11 cellular contexts compared by ENCODE assay signal in genomic region chr20:41694796-41695195, GRCh38.
A peak's percentile ranks its signal among the peaks of the same experiment; 100 is the strongest.
DNase-seq lines count a peak whose midpoint lies in the region; ATAC-seq, FAIRE-seq and TF ChIP-seq lines count a peak whose summit lies in the region.
"Had no signal": no experiment of that assay in that cellular context is flagged by ENCODE, and none has a peak within 500 bp of the region (broad histone marks: within the 10 kb centered on the region; RNA-seq: fewer than 3 reads in every experiment).

No MANE protein-coding gene starts in this region.

- TF ChIP-seq RAD21 in A549 (conservative IDR thresholded peaks at IDR 0.05 in 1 of 2, IDR thresholded peaks at IDR 0.05 in 1 of 2), result no peak

- H3K27me3 Mint-ChIP-seq in CD4-positive, alpha-beta memory T cell, result peaks cover 4% of the 10 kb centered on the region in 2 donors
- peaks cover 2% of the 10 kb centered on the region for H3K27me3 Mint-ChIP-seq in endodermal cell (ENCODE audit: insufficient read depth)

- no peak overlapping the region for H2AK5ac ChIP-seq in neuronal stem cell (ENCODE audit: low read depth, low read length)

- intact Hi-C loops in CD4-positive, alpha-beta memory T cell (cut with micrococcal nuclease), result no loop called here
- intact Hi-C loops in OCI-LY7 (cut with micrococcal nuclease; ENCODE audit: unreplicated experiment), result loop anchor here (5.0 kb wide), 3 partner anchors 127 to 1763 kb away; partner anchors contain the start of genes PLCG1 and SRSF6

- no peaks in the 10 kb centered on the region for H4K20me1 ChIP-seq in OCI-LY7 (ENCODE audit: insufficient read depth, low read length)

- H3K4me2 ChIP-seq in A549 (peak overlapping the region; percentile 73), OCI-LY7 (ENCODE audit: low read length) (peak overlapping the region; percentile 78), neuronal stem cell (ENCODE audit: insufficient read depth, low read length, poor library complexity, severe bottlenecking) (no peak overlapping the region)

- H3K4me1 Mint-ChIP-seq in CD4-positive, alpha-beta memory T cell, result peaks cover 7 to 23% (median 16%) of the 10 kb centered on the region in 4 donors
- peaks cover 21% of the 10 kb centered on the region for H3K4me1 Mint-ChIP-seq in endodermal cell

- no peaks in the 10 kb centered on the region for H3K79me2 ChIP-seq in OCI-LY7 (ENCODE audit: insufficient read depth, low read depth, low read length)

- no peak overlapping the region for H3K23ac ChIP-seq in neuronal stem cell (ENCODE audit: low read depth, low read length, poor library complexity)

- 88% methylated on average over 2 of the region's 2 CpGs for WGBS in A549 (ENCODE audit: missing lambda C conversion rate)
- 98% methylated on average over 2 of the region's 2 CpGs; no CpG with 5 or more reads in 1 of the 2 experiments for WGBS in endodermal cell (ENCODE audit: insufficient coverage in 1 of 2, insufficient read length in 1 of 2), 2 experiments
- WGBS in neuronal stem cell (ENCODE audit: extremely low coverage in 2 of 2, insufficient read length in 2 of 2, insufficient replicate concordance in 1 of 2), 2 donors, result no CpG with 5 or more reads among the region's 2 CpGs

- H3K9ac ChIP-seq in endodermal cell (ENCODE audit: extremely low read depth, low read length, poor library complexity, severe bottlenecking) (no peak overlapping the region), neuronal stem cell (ENCODE audit: low read depth, low read length, poor library complexity) (no peak overlapping the region)

- DNase-seq in A549 (ENCODE audit: low read depth in 1 of 2, low spot score in 1 of 2) (no peak), OCI-LY7 (ENCODE audit: low spot score) (no peak), endodermal cell (peak; percentile 31), HT-29 (ENCODE audit: low spot score) (no peak), GM10266 (ENCODE audit: extremely low spot score) (no peak), NCI-H345 (lab: John Stamatoyannopoulos, UW) (no peak), neuronal stem cell (ENCODE audit: low spot score) (no peak)
- DNase-seq in CD4-positive, alpha-beta memory T cell, result no peak

- no peaks in the 10 kb centered on the region for H3K9me3 Mint-ChIP-seq in CD4-positive, alpha-beta memory T cell
- H3K9me3 Mint-ChIP-seq in endodermal cell, result no peaks in the 10 kb centered on the region

- H3K4me3 Mint-ChIP-seq in CD4-positive, alpha-beta memory T cell, result peak overlapping the region in 5 of 8 donors; percentile 34 to 77 (median 67)
- no peak overlapping the region for H3K4me3 Mint-ChIP-seq in endodermal cell

- TF ChIP-seq CTCF in A549 (IDR thresholded peaks at IDR 0.05) (no peak), OCI-LY7 (conservative IDR thresholded peaks at IDR 0.05; ENCODE audit: low read length) (no peak), endodermal cell (conservative IDR thresholded peaks at IDR 0.05) (no peak), GM10266 (IDR thresholded peaks at IDR 0.05; ENCODE audit: control insufficient read depth, insufficient read depth, low read depth, missing control alignments) (no peak)

- H3K27ac Mint-ChIP-seq in CD4-positive, alpha-beta memory T cell, result peak overlapping the region in 2 of 7 donors; percentile 67 to 88
- H3K27ac Mint-ChIP-seq in endodermal cell, result no peak overlapping the region

- POLR2A ChIA-PET in A549 (lab: Yijun Ruan, JAX), result no interaction called here
- POLR2A ChIA-PET in CD4-positive, alpha-beta memory T cell (lab: Charles Lee; ENCODE audit: partially characterized antibody), result interaction anchor here (4.5 kb wide), 1 partner anchor 77 kb away, joined by 78 read pairs; the partner anchor contains the start of gene CHD6
- POLR2A ChIA-PET in OCI-LY7 (lab: Charles Lee), result interaction anchor here (0.6 to 1.2 kb wide), 2 partner anchors 28 to 151 kb away, joined by 3 to 4 read pairs; no protein-coding TSS in a partner anchor

- peak overlapping the region; percentile 72 for H2AFZ ChIP-seq in OCI-LY7 (ENCODE audit: low read length)
- H2AFZ ChIP-seq in neuronal stem cell (ENCODE audit: low read length), result no peak overlapping the region

- no peak overlapping the region for H3K18ac ChIP-seq in neuronal stem cell (ENCODE audit: low read length)

- no peaks in the 10 kb centered on the region for H3K9me2 ChIP-seq in OCI-LY7 (ENCODE audit: insufficient read depth, low read length)

- no peak overlapping the region for H2BK12ac ChIP-seq in neuronal stem cell (ENCODE audit: low read length)

- no peak overlapping the region for H3K14ac ChIP-seq in neuronal stem cell (ENCODE audit: low read length)

- no peak overlapping the region; the same call in 2 of the 3 replicates for H3K4me3 ChIP-seq in A549
- no peak overlapping the region for H3K4me3 ChIP-seq in CD4-positive, alpha-beta memory T cell (ENCODE audit: low read length in 2 of 2)
- H3K4me3 ChIP-seq in OCI-LY7 (ENCODE audit: low read depth, low read length, poor library complexity, severe bottlenecking), result peak overlapping the region; percentile 79
- H3K4me3 ChIP-seq in endodermal cell (ENCODE audit: low read length), result no peak overlapping the region
- H3K4me3 ChIP-seq in neuronal stem cell (ENCODE audit: low read length in 2 of 2), result no peak overlapping the region
- H3K4me3 ChIP-seq: HAP-1 had no signal

- H2BK120ac ChIP-seq in neuronal stem cell (ENCODE audit: low read depth, low read length), result no peak overlapping the region

- no peaks in the 10 kb centered on the region for H3K27me3 ChIP-seq in CD4-positive, alpha-beta memory T cell (ENCODE audit: insufficient read depth, low read length)
- no peaks in the 10 kb centered on the region for H3K27me3 ChIP-seq in endodermal cell (ENCODE audit: control insufficient read depth, insufficient read depth, low read length, poor library complexity, severe bottlenecking)
- peaks cover 0 to 3% (median 0%) of the 10 kb centered on the region in 3 experiments for H3K27me3 ChIP-seq in neuronal stem cell (ENCODE audit: control insufficient read depth in 3 of 3, insufficient read depth in 3 of 3, low read depth in 1 of 3, low read length in 3 of 3)

- H3K9me3 ChIP-seq in A549 (no peaks in the 10 kb centered on the region), OCI-LY7 (ENCODE audit: low read length) (no peaks in the 10 kb centered on the region), endodermal cell (ENCODE audit: control insufficient read depth, low read length) (no peaks in the 10 kb centered on the region), neuronal stem cell (replicated peaks in 1 of 2; ENCODE audit: control insufficient read depth in 2 of 2, insufficient read depth in 1 of 2, low read depth in 1 of 2, low read length in 2 of 2) (no peaks in the 10 kb centered on the region)
- H3K9me3 ChIP-seq in CD4-positive, alpha-beta memory T cell (ENCODE audit: control insufficient read depth in 1 of 2, low read length in 2 of 2), result no peaks in the 10 kb centered on the region
- H3K9me3 ChIP-seq: HAP-1 had no signal

- CTCF ChIA-PET in A549 (lab: Yijun Ruan, JAX), result interaction anchor here (0.7 to 1.4 kb wide), 3 partner anchors 39 to 1493 kb away, joined by 3 to 4 read pairs (median 3); no protein-coding TSS in a partner anchor
- CTCF ChIA-PET in CD4-positive, alpha-beta memory T cell (lab: Charles Lee; ENCODE audit: partially characterized antibody), result no interaction called here
- CTCF ChIA-PET in OCI-LY7 (lab: Charles Lee; ENCODE audit: unreplicated experiment), result no interaction called here

- TF ChIP-seq EP300 in A549 (IDR thresholded peaks at IDR 0.05), result no peak

- peaks cover 0 to 5% of the 10 kb centered on the region in 2 donors for H3K36me3 Mint-ChIP-seq in CD4-positive, alpha-beta memory T cell
- H3K36me3 Mint-ChIP-seq in endodermal cell (ENCODE audit: low read depth), result no peaks in the 10 kb centered on the region

- no peaks in the 10 kb centered on the region for H3K36me3 ChIP-seq in CD4-positive, alpha-beta memory T cell (ENCODE audit: insufficient read depth, low read length)
- no peaks in the 10 kb centered on the region for H3K36me3 ChIP-seq in OCI-LY7 (ENCODE audit: insufficient read depth, low read length)
- H3K36me3 ChIP-seq in endodermal cell (ENCODE audit: control insufficient read depth, insufficient read depth, low read length), result no peaks in the 10 kb centered on the region
- no peaks in the 10 kb centered on the region for H3K36me3 ChIP-seq in neuronal stem cell (replicated peaks in 1 of 2; ENCODE audit: control insufficient read depth in 2 of 2, insufficient read depth in 2 of 2, low read length in 2 of 2)
- H3K36me3 ChIP-seq: HAP-1 had no signal

- H3K4ac ChIP-seq in neuronal stem cell (ENCODE audit: low read length), result no peak overlapping the region

- TF ChIP-seq POLR2A in A549 (IDR thresholded peaks at IDR 0.05; ENCODE audit: low read length), result no peak

- H3K4me1 ChIP-seq in A549 (peaks cover 4% of the 10 kb centered on the region; the same call in 2 of the 3 replicates), OCI-LY7 (ENCODE audit: insufficient read depth, low read length, poor library complexity, severe bottlenecking) (peaks cover 16% of the 10 kb centered on the region), endodermal cell (ENCODE audit: control insufficient read depth, insufficient read depth, low read length) (peaks cover 5% of the 10 kb centered on the region), neuronal stem cell (ENCODE audit: control insufficient read depth in 2 of 2, insufficient read depth in 1 of 2, low read depth in 1 of 2, low read length in 2 of 2) (peaks cover 0 to 2% of the 10 kb centered on the region in 2 donors)
- peaks cover 12% of the 10 kb centered on the region for H3K4me1 ChIP-seq in CD4-positive, alpha-beta memory T cell (ENCODE audit: insufficient read depth, low read length)

- H3K27ac ChIP-seq in A549 (no peak overlapping the region; a peak in 1 of 6 replicates), OCI-LY7 (ENCODE audit: low read depth, low read length, poor library complexity, severe bottlenecking) (peak overlapping the region; percentile 92), endodermal cell (ENCODE audit: low read depth, low read length) (no peak overlapping the region), neuronal stem cell (replicated peaks; ENCODE audit: low read length) (no peak overlapping the region)
- no peak overlapping the region for H3K27ac ChIP-seq in CD4-positive, alpha-beta memory T cell (ENCODE audit: low read depth, low read length)

- H4K91ac ChIP-seq in neuronal stem cell (ENCODE audit: low read depth, low read length, poor library complexity), result no peak overlapping the region

- H4K8ac ChIP-seq in neuronal stem cell (ENCODE audit: low read depth, low read length), result no peak overlapping the region

- no peak for ATAC-seq in A549

- no peak overlapping the region for H2BK15ac ChIP-seq in neuronal stem cell (ENCODE audit: low read length)

- no peak overlapping the region for H2BK5ac ChIP-seq in neuronal stem cell (ENCODE audit: low read length)

- H3K79me1 ChIP-seq in neuronal stem cell (ENCODE audit: low read depth, low read length), result no peaks in the 10 kb centered on the region

- no TSS peak for BruUV-seq in OCI-LY7 (replicated peaks; lab: Mats Ljungman, UMichigan)

- no peak for FAIRE-seq in A549 (lab: Jason Lieb, UNC)
- FAIRE-seq: G401.6, GM18507 had no signal

TF ChIP-seq in A549, 52 proteins besides CTCF, POLR2A, EP300 and RAD21 (continues in another document):
- TF ChIP-seq FOSB (CRISPR knock-in tag; IDR thresholded peaks at IDR 0.05), result no peak
- TF ChIP-seq TP53 (CRISPR knock-in tag; IDR thresholded peaks at IDR 0.05), result no peak
